Comparison of ENCODE assay signal across 1 cellular context in the genomic region with DNA sequence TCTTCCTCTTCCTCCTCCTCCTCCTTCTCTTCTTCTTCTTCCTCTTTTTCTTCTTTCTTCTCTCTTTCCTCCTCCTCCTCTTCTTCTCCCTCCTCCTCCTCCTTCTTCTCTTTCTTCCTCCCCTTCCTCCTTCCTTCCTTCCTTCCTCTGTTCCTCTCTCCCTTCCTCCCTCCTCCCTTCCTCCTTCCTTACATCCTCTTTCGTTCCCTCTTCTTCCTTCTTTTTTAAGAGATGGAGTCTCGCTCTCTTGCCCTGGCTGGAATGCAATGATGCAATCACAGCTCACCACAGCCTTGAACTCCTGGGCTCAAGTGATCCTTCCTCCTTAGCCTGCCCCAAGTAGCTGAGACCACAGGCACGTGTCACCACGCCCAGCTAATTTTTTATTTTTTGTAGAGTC.
TF ChIP-seq lines count a peak whose summit lies in the region.

No MANE protein-coding gene starts in this region.

TF ChIP-seq in K562, 482 proteins besides CTCF, POLR2A, EP300 and RAD21 (continued from another document and continues in another):
- TF ChIP-seq, protein P1, sequence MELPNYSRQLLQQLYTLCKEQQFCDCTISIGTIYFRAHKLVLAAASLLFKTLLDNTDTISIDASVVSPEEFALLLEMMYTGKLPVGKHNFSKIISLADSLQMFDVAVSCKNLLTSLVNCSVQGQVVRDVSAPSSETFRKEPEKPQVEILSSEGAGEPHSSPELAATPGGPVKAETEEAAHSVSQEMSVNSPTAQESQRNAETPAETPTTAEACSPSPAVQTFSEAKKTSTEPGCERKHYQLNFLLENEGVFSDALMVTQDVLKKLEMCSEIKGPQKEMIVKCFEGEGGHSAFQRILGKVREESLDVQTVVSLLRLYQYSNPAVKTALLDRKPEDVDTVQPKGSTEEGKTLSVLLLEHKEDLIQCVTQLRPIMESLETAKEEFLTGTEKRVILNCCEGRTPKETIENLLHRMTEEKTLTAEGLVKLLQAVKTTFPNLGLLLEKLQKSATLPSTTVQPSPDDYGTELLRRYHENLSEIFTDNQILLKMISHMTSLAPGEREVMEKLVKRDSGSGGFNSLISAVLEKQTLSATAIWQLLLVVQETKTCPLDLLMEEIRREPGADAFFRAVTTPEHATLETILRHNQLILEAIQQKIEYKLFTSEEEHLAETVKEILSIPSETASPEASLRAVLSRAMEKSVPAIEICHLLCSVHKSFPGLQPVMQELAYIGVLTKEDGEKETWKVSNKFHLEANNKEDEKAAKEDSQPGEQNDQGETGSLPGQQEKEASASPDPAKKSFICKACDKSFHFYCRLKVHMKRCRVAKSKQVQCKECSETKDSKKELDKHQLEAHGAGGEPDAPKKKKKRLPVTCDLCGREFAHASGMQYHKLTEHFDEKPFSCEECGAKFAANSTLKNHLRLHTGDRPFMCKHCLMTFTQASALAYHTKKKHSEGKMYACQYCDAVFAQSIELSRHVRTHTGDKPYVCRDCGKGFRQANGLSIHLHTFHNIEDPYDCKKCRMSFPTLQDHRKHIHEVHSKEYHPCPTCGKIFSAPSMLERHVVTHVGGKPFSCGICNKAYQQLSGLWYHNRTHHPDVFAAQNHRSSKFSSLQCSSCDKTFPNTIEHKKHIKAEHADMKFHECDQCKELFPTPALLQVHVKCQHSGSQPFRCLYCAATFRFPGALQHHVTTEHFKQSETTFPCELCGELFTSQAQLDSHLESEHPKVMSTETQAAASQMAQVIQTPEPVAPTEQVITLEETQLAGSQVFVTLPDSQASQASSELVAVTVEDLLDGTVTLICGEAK (IDR thresholded peaks at IDR 0.05): no peak
- TF ChIP-seq, protein P1 (CRISPR knock-in tag; IDR thresholded peaks at IDR 0.05): no peak
- 0 out of 2 replicates have a peak, but pooled peaks have one; percentile 35 for TF ChIP-seq SMARCA4 (IDR thresholded peaks at IDR 0.05)
- TF ChIP-seq DMBX1 (CRISPR knock-in tag; IDR thresholded peaks at IDR 0.05; ENCODE audit: borderline replicate concordance): no peak
- TF ChIP-seq BCL6 (CRISPR knock-in tag; IDR thresholded peaks at IDR 0.05): no peak
- TF ChIP-seq ZC3H11A (IDR thresholded peaks at IDR 0.05; ENCODE audit: low read depth, low read length): no peak
- TF ChIP-seq, protein P2, sequence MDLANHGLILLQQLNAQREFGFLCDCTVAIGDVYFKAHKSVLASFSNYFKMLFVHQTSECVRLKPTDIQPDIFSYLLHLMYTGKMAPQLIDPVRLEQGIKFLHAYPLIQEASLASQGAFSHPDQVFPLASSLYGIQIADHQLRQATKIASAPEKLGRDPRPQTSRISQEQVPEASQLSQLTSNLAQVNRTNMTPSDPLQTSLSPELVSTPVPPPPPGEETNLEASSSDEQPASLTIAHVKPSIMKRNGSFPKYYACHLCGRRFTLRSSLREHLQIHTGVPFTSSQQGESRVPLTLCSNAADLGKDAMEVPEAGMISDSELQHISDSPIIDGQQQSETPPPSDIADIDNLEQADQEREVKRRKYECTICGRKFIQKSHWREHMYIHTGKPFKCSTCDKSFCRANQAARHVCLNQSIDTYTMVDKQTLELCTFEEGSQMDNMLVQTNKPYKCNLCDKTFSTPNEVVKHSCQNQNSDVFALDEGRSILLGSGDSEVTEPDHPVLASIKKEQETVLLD (IDR thresholded peaks at IDR 0.05): 0 out of 2 replicates have a peak, but pooled peaks have one; percentile 43
- TF ChIP-seq SMARCE1 (IDR thresholded peaks at IDR 0.05): peak; percentile 61; the same call in 1 of the 2 replicates
- no peak for TF ChIP-seq NFATC3 (IDR thresholded peaks at IDR 0.05)
- TF ChIP-seq SMAD1 (IDR thresholded peaks at IDR 0.05; ENCODE audit: low read depth, low read length, partially characterized antibody): no peak
- TF ChIP-seq TFAM (CRISPR knock-in tag; conservative IDR thresholded peaks at IDR 0.05): no peak
- TF ChIP-seq SNRNP70 (optimal IDR thresholded peaks at IDR 0.05; ENCODE audit: low read depth, low read length): no peak
- TF ChIP-seq, protein P3, sequence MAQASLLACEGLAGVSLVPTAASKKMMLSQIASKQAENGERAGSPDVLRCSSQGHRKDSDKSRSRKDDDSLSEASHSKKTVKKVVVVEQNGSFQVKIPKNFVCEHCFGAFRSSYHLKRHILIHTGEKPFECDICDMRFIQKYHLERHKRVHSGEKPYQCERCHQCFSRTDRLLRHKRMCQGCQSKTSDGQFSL (CRISPR knock-in tag; IDR thresholded peaks at IDR 0.05): no peak
- TF ChIP-seq, protein P3 (tag; IDR thresholded peaks at IDR 0.05): no peak
- no peak for TF ChIP-seq ZNF436 (CRISPR knock-in tag; IDR thresholded peaks at IDR 0.05)
- TF ChIP-seq, protein P4, sequence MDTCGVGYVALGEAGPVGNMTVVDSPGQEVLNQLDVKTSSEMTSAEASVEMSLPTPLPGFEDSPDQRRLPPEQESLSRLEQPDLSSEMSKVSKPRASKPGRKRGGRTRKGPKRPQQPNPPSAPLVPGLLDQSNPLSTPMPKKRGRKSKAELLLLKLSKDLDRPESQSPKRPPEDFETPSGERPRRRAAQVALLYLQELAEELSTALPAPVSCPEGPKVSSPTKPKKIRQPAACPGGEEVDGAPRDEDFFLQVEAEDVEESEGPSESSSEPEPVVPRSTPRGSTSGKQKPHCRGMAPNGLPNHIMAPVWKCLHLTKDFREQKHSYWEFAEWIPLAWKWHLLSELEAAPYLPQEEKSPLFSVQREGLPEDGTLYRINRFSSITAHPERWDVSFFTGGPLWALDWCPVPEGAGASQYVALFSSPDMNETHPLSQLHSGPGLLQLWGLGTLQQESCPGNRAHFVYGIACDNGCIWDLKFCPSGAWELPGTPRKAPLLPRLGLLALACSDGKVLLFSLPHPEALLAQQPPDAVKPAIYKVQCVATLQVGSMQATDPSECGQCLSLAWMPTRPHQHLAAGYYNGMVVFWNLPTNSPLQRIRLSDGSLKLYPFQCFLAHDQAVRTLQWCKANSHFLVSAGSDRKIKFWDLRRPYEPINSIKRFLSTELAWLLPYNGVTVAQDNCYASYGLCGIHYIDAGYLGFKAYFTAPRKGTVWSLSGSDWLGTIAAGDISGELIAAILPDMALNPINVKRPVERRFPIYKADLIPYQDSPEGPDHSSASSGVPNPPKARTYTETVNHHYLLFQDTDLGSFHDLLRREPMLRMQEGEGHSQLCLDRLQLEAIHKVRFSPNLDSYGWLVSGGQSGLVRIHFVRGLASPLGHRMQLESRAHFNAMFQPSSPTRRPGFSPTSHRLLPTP (IDR thresholded peaks at IDR 0.05; ENCODE audit: borderline replicate concordance, extremely low read depth, insufficient read length): no peak
- no peak for TF ChIP-seq ZNF780A (CRISPR knock-in tag; IDR thresholded peaks at IDR 0.05)
- TF ChIP-seq BDP1 (IDR thresholded peaks at IDR 0.05; ENCODE audit: insufficient read depth, insufficient read length): no peak
- peak in 1 of 2 experiments; percentile 79; a peak in 1 of 4 replicates for TF ChIP-seq TEAD1 (CRISPR knock-in tag; IDR thresholded peaks at IDR 0.05)
- TF ChIP-seq, protein P5, sequence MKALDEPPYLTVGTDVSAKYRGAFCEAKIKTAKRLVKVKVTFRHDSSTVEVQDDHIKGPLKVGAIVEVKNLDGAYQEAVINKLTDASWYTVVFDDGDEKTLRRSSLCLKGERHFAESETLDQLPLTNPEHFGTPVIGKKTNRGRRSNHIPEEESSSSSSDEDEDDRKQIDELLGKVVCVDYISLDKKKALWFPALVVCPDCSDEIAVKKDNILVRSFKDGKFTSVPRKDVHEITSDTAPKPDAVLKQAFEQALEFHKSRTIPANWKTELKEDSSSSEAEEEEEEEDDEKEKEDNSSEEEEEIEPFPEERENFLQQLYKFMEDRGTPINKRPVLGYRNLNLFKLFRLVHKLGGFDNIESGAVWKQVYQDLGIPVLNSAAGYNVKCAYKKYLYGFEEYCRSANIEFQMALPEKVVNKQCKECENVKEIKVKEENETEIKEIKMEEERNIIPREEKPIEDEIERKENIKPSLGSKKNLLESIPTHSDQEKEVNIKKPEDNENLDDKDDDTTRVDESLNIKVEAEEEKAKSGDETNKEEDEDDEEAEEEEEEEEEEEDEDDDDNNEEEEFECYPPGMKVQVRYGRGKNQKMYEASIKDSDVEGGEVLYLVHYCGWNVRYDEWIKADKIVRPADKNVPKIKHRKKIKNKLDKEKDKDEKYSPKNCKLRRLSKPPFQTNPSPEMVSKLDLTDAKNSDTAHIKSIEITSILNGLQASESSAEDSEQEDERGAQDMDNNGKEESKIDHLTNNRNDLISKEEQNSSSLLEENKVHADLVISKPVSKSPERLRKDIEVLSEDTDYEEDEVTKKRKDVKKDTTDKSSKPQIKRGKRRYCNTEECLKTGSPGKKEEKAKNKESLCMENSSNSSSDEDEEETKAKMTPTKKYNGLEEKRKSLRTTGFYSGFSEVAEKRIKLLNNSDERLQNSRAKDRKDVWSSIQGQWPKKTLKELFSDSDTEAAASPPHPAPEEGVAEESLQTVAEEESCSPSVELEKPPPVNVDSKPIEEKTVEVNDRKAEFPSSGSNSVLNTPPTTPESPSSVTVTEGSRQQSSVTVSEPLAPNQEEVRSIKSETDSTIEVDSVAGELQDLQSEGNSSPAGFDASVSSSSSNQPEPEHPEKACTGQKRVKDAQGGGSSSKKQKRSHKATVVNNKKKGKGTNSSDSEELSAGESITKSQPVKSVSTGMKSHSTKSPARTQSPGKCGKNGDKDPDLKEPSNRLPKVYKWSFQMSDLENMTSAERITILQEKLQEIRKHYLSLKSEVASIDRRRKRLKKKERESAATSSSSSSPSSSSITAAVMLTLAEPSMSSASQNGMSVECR (CRISPR knock-in tag; IDR thresholded peaks at IDR 0.05): no peak
- peak; percentile 87 for TF ChIP-seq SMARCA5 (IDR thresholded peaks at IDR 0.05)
- TF ChIP-seq PHB2 (IDR thresholded peaks at IDR 0.05; ENCODE audit: low read depth): no peak
- no peak for TF ChIP-seq ZNF124 (CRISPR knock-in tag; IDR thresholded peaks at IDR 0.05)
- no peak for TF ChIP-seq RFX7 (CRISPR knock-in tag; IDR thresholded peaks at IDR 0.05)
- no peak for TF ChIP-seq MEIS2 (IDR thresholded peaks at IDR 0.05; ENCODE audit: partially characterized antibody)
- no peak for TF ChIP-seq ZNF584 (CRISPR knock-in tag; IDR thresholded peaks at IDR 0.05; ENCODE audit: low read depth)
- TF ChIP-seq SREBF1 (IDR thresholded peaks at IDR 0.05; ENCODE audit: borderline replicate concordance, low read depth, low read length): no peak
- TF ChIP-seq EP400 (IDR thresholded peaks at IDR 0.05): 0 out of 2 replicates have a peak, but pooled peaks have one; percentile 19
- no peak for TF ChIP-seq BACH1 (tag; IDR thresholded peaks at IDR 0.05)
- no peak for TF ChIP-seq SP2 (IDR thresholded peaks at IDR 0.05; ENCODE audit: extremely low read depth, low read depth, low read length, poor library complexity, severe bottlenecking)
- TF ChIP-seq ZSCAN32 (CRISPR knock-in tag; IDR thresholded peaks at IDR 0.05): no peak
- TF ChIP-seq, protein P6, sequence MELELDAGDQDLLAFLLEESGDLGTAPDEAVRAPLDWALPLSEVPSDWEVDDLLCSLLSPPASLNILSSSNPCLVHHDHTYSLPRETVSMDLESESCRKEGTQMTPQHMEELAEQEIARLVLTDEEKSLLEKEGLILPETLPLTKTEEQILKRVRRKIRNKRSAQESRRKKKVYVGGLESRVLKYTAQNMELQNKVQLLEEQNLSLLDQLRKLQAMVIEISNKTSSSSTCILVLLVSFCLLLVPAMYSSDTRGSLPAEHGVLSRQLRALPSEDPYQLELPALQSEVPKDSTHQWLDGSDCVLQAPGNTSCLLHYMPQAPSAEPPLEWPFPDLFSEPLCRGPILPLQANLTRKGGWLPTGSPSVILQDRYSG (tag; conservative IDR thresholded peaks at IDR 0.05; ENCODE audit: low read depth): no peak
- 0 out of 2 replicates have a peak, but pooled peaks have one; percentile 30 for TF ChIP-seq OTX1 (CRISPR knock-in tag; IDR thresholded peaks at IDR 0.05)
- no peak for TF ChIP-seq TCF3 (CRISPR knock-in tag; IDR thresholded peaks at IDR 0.05)
- TF ChIP-seq ZBED1 (IDR thresholded peaks at IDR 0.05): no peak
- TF ChIP-seq HNRNPH1 (optimal IDR thresholded peaks at IDR 0.05; ENCODE audit: low read depth, low read length): no peak
- TF ChIP-seq BMI1 (IDR thresholded peaks at IDR 0.05; ENCODE audit: low read length): no peak
